ENCODE assay signal across 1 cellular context in genomic region chr5:65926276-65926761, GRCh38.
TF ChIP-seq lines count a peak whose summit lies in the region.

TSS of gene ERBIN (plus strand) at chr5:65926575. CDS start at chr5:65992719, 66,144 bp downstream.

TF ChIP-seq in K562, 482 proteins besides CTCF, POLR2A, EP300 and RAD21 (continued from another document):
- peak in 2 of 3 experiments; percentile 6 to 93; a peak in 3 of 6 replicates for TF ChIP-seq ZBTB11 (CRISPR knock-in tag; IDR thresholded peaks at IDR 0.05)
- peak in 1 of 2 experiments; percentile 98; a peak in 2 of 4 replicates for TF ChIP-seq ZNF639 (CRISPR knock-in tag; conservative IDR thresholded peaks at IDR 0.05 in 1 of 2, IDR thresholded peaks at IDR 0.05 in 1 of 2)
- TF ChIP-seq NEUROD1 (IDR thresholded peaks at IDR 0.05; ENCODE audit: borderline replicate concordance, low read depth, low read length, partially characterized antibody): peak; percentile 10
- TF ChIP-seq NBN (IDR thresholded peaks at IDR 0.05; ENCODE audit: low read depth): 0 out of 2 replicates have a peak, but pooled peaks have one; percentile 26
- no peak for TF ChIP-seq MCM3 (IDR thresholded peaks at IDR 0.05)
- peak in 1 of 2 experiments; percentile 58; a peak in 1 of 4 replicates for TF ChIP-seq NONO (IDR thresholded peaks at IDR 0.05; ENCODE audit: low read depth in 2 of 2, low read length in 1 of 2)
- no peak for TF ChIP-seq CREB3 (tag; conservative IDR thresholded peaks at IDR 0.05; ENCODE audit: low read depth)
- TF ChIP-seq PHF20 (IDR thresholded peaks at IDR 0.05; ENCODE audit: partially characterized antibody): peak; percentile 51
- no peak for TF ChIP-seq RCOR1 (IDR thresholded peaks at IDR 0.05; ENCODE audit: borderline replicate concordance in 1 of 2, low read depth in 2 of 2, low read length in 2 of 2)
- TF ChIP-seq ZNF407 (IDR thresholded peaks at IDR 0.05; ENCODE audit: low read depth): 0 out of 2 replicates have a peak, but pooled peaks have one; percentile 8
- TF ChIP-seq CHD2 (IDR thresholded peaks at IDR 0.05; ENCODE audit: low read depth, low read length): peak; percentile 57
- no peak for TF ChIP-seq MNT (conservative IDR thresholded peaks at IDR 0.05)
- peak; percentile 76 to 80 for TF ChIP-seq MLLT1 (IDR thresholded peaks at IDR 0.05)
- 0 out of 2 replicates have a peak, but pooled peaks have one; percentile 9 for TF ChIP-seq PML (IDR thresholded peaks at IDR 0.05; ENCODE audit: low read length)
- TF ChIP-seq RNF2 (IDR thresholded peaks at IDR 0.05): 0 out of 2 replicates have a peak, but pooled peaks have one; percentile 25
- TF ChIP-seq POLR2B (IDR thresholded peaks at IDR 0.05; ENCODE audit: low read depth, partially characterized antibody): peak; percentile 40
- TF ChIP-seq TBP (optimal IDR thresholded peaks at IDR 0.05; ENCODE audit: low read depth, low read length): peak; percentile 30
- peak; percentile 60; the same call in 1 of the 2 replicates for TF ChIP-seq PHF8 (IDR thresholded peaks at IDR 0.05; ENCODE audit: borderline replicate concordance, low read length)
TF ChIP-seq in K562: peak in this region for 70.
